9 cellular contexts compared by ENCODE assay signal in the genomic region with DNA sequence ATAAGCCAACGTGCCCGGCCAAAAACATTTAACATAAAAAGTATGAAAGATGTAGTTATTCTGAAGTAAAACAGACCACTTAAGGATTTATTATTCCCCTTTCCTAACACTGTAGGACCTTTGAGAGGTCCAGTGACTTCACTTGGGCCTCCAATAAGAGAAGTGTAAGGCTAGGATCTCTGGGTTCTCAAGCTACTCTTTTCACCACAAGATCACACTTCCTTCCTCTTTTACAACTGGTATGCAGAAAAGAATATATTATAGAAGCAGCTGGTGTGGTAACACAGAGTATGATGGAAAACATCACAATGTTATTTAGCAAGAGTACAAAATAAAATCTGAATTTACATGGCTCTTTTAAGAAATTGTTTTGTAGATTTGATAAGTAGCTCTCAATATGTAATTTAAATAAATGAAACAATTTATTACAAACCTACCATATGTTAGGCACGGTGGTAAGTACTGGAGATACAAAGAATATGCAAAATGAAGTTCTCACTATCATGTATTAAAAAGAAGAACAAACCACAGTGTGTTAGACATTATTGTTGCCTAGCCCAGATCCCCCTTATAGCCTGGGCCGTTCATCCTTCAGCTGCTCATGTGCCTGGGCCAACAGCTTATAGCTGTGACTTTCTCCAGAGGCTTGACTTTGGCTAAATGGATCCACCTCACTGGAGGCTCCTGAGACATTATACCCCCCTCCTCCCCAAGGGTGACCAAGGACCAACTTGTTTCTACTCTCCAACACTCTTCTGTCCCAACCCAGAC. TPM values are rescaled to one million over a fixed set of nuclear protein-coding genes. Genes with fewer than 3 reads are reported as not detected.
DNase-seq lines count a peak whose midpoint lies in the region; ATAC-seq and TF ChIP-seq lines count a peak whose summit lies in the region.
"Had no signal": no experiment of that assay in that cellular context is flagged by ENCODE, and none has a peak within 500 bp of the region (broad histone marks: within the 10 kb centered on the region; RNA-seq: fewer than 3 reads in every experiment).

No MANE protein-coding gene starts in this region.

- peaks cover 8 to 14% of the 10 kb centered on the region in 2 donors for H3K4me1 ChIP-seq in duodenal mucosa (ENCODE audit: control insufficient read depth in 1 of 2, insufficient read depth in 2 of 2, low read length in 2 of 2)

- no peak for ATAC-seq in CD4-positive, alpha-beta T cell (ENCODE audit: poor library complexity)
- ATAC-seq in GM21390 (IDR thresholded peaks at IDR 0.05; ENCODE audit: unreplicated experiment): peak; percentile 96
- peak; percentile 94 for ATAC-seq in HG03469 (IDR thresholded peaks at IDR 0.05; ENCODE audit: unreplicated experiment)

- H3K36me3 Mint-ChIP-seq in CD4-positive, alpha-beta T cell (ENCODE audit: low read depth): no peaks in the 10 kb centered on the region
- no peaks in the 10 kb centered on the region for H3K36me3 Mint-ChIP-seq in endothelial cell (ENCODE audit: low read depth, unreplicated experiment)

- H3K27ac ChIP-seq in CD4-positive, alpha-beta T cell (ENCODE audit: low read depth, low read length): no peak overlapping the region
- H3K27ac ChIP-seq in duodenal mucosa (ENCODE audit: low read depth, low read length): peak overlapping the region; percentile 20
- H3K27ac ChIP-seq in RWPE1: no peak overlapping the region

- intact Hi-C loops in CD4-positive, alpha-beta T cell (cut with DNase I, micrococcal nuclease): no loop called here

- CTCF ChIA-PET in CD4-positive, alpha-beta T cell (lab: Charles Lee): interaction anchor here (1.2 kb wide), 1 partner anchor 75 kb away, joined by 3 read pairs; no protein-coding TSS in a partner anchor
- CTCF ChIA-PET in RWPE1 (lab: Yijun Ruan, JAX): interaction anchor here (0.6 kb wide), 1 partner anchor 634 kb away, joined by 4 read pairs; no protein-coding TSS in a partner anchor

- POLR2A ChIA-PET in CD4-positive, alpha-beta T cell (lab: Charles Lee): interaction anchor here (0.6 to 1.8 kb wide), 4 partner anchors 17 to 75 kb away, joined by 3 to 6 read pairs (median 4); a partner anchor contains a TSS
- POLR2A ChIA-PET in RWPE1 (lab: Yijun Ruan, JAX; ENCODE audit: low non-redundant PET): no interaction called here

- no peak for TF ChIP-seq CTCF in CD4-positive, alpha-beta T cell (IDR thresholded peaks at IDR 0.05)
- TF ChIP-seq CTCF in endothelial cell (IDR thresholded peaks at IDR 0.05; ENCODE audit: unreplicated experiment) (no peak), RWPE1 (conservative IDR thresholded peaks at IDR 0.05; ENCODE audit: low read depth) (no peak)

- H3K36me3 ChIP-seq in duodenal mucosa (ENCODE audit: control insufficient read depth in 1 of 2, insufficient read depth in 2 of 2, low read length in 2 of 2): no peaks in the 10 kb centered on the region

- no peak overlapping the region for H3K4me3 ChIP-seq in duodenal mucosa (ENCODE audit: low read depth in 1 of 2, low read length in 2 of 2)

- DNase-seq in CD4-positive, alpha-beta T cell: no peak
- no peak for DNase-seq in endothelial cell (ENCODE audit: low spot score)
- no peak for DNase-seq in HT-29 (ENCODE audit: low spot score)
- no peak for DNase-seq in RWPE1 (ENCODE audit: low spot score)
- DNase-seq in activated CD4-positive, alpha-beta T cell treated with anti-CD3 and anti-CD28 coated beads, Interleukin-2, amount 50 U/mL, for 48 hours: no peak
- DNase-seq: NCI-H526 had no signal

- H3K27me3 ChIP-seq in CD4-positive, alpha-beta T cell (ENCODE audit: control insufficient read depth, insufficient read depth, low read length): no peaks in the 10 kb centered on the region
- no peaks in the 10 kb centered on the region for H3K27me3 ChIP-seq in duodenal mucosa (ENCODE audit: control insufficient read depth in 1 of 2, insufficient read depth in 2 of 2, low read length in 2 of 2)

- no peaks in the 10 kb centered on the region for H3K9me3 ChIP-seq in CD4-positive, alpha-beta T cell (ENCODE audit: control insufficient read depth, low read length)
- H3K9me3 ChIP-seq in duodenal mucosa (ENCODE audit: control insufficient read depth in 1 of 2, low read length in 2 of 2): no peaks in the 10 kb centered on the region

- H3K9me3 Mint-ChIP-seq in CD4-positive, alpha-beta T cell: no peaks in the 10 kb centered on the region
- H3K9me3 Mint-ChIP-seq in endothelial cell (ENCODE audit: unreplicated experiment): no peaks in the 10 kb centered on the region

- peaks cover 8% of the 10 kb centered on the region for H3K27me3 Mint-ChIP-seq in CD4-positive, alpha-beta T cell
- peaks cover 1% of the 10 kb centered on the region for H3K27me3 Mint-ChIP-seq in endothelial cell (ENCODE audit: unreplicated experiment)

- H3K4me3 Mint-ChIP-seq in CD4-positive, alpha-beta T cell: no peak overlapping the region
- no peak overlapping the region for H3K4me3 Mint-ChIP-seq in endothelial cell (ENCODE audit: unreplicated experiment)

- H3K4me1 Mint-ChIP-seq in CD4-positive, alpha-beta T cell (ENCODE audit: low read depth): peaks cover 17% of the 10 kb centered on the region
- H3K4me1 Mint-ChIP-seq in endothelial cell (ENCODE audit: unreplicated experiment): peaks cover 16% of the 10 kb centered on the region

- no peak overlapping the region for H3K9ac ChIP-seq in duodenal mucosa (ENCODE audit: low read depth in 1 of 2, low read length in 2 of 2)

- peak overlapping the region; percentile 11 for H3K27ac Mint-ChIP-seq in CD4-positive, alpha-beta T cell
- no peak overlapping the region for H3K27ac Mint-ChIP-seq in endothelial cell (ENCODE audit: unreplicated experiment)

RNA-seq across cellular contexts. Expression of a gene that starts 30.0 kb away (rescaled TPM):
- 10 to 100 TPM; 20.6 to 21.3 TPM for total RNA-seq in CD4-positive, alpha-beta T cell
- 67.0 TPM for total RNA-seq in endothelial cell (ENCODE audit: unreplicated experiment)
- 5.6 and 6.0 TPM in 2 replicates for total RNA-seq in HT-29 (2014; rRNA removed; shearing (Covaris generic))

RNA-seq across cellular contexts. Expression of a gene that starts 51.2 kb away (rescaled TPM):
- 100 to 1,000 TPM; 385 to 418 TPM for total RNA-seq in CD4-positive, alpha-beta T cell
- total RNA-seq in endothelial cell (ENCODE audit: unreplicated experiment): 303 TPM
- total RNA-seq in HT-29 (2014; rRNA removed; shearing (Covaris generic)): 92.6 and 116 TPM in 2 replicates
